15 cellular contexts compared by ENCODE assay signal in genomic region chr15:44087578-44088190, GRCh38.
DNase-seq lines count a peak whose midpoint lies in the region; ATAC-seq, FAIRE-seq and TF ChIP-seq lines count a peak whose summit lies in the region.
"Had no signal": no experiment of that assay in that cellular context is flagged by ENCODE, and none has a peak within 500 bp of the region (broad histone marks: within the 10 kb centered on the region; RNA-seq: fewer than 3 reads in every experiment).

No MANE protein-coding gene starts in this region.

- no peak overlapping the region for H3K4me3 Mint-ChIP-seq in activated naive CD8-positive, alpha-beta T cell treated with anti-CD3 and anti-CD28 coated beads for 36 hours
- no peak overlapping the region for H3K4me3 Mint-ChIP-seq in stimulated activated naive B cell treated with anti-CD40 and anti-IgM and Interleukin-4, amounts not matched to agents 10 μg/mL and 1 μg/mL and 100 μg/mL, for 72 hours
- H3K4me3 Mint-ChIP-seq: activated naive CD4-positive, alpha-beta T cell treated with anti-CD3 and anti-CD28 coated beads for 36 hours; CD4-positive, CD25-positive, alpha-beta regulatory T cell; neural progenitor cell; T-helper 17 cell had no signal

- H4K20me1 ChIP-seq in keratinocyte (ENCODE audit: control insufficient read depth, extremely low read depth, insufficient read depth, low read length), result no peaks in the 10 kb centered on the region

- peaks cover 47% of the 10 kb centered on the region for H3K4me1 ChIP-seq in keratinocyte (ENCODE audit: control insufficient read depth, extremely low read depth, insufficient read depth, low read length)
- H3K4me1 ChIP-seq: neural progenitor cell had no signal

- no peak overlapping the region for H3K27ac ChIP-seq in AG04450 (ENCODE audit: low read depth, low read length)
- H3K27ac ChIP-seq in brain microvascular endothelial cell, result peak overlapping the region; percentile 57
- peak overlapping the region; percentile 68 for H3K27ac ChIP-seq in keratinocyte (ENCODE audit: control insufficient read depth, insufficient read depth, low read length)
- H3K27ac ChIP-seq: neural progenitor cell had no signal

- peak; percentile 95 for FAIRE-seq in keratinocyte (lab: Jason Lieb, UNC)
- FAIRE-seq: kidney had no signal

- H3K4me3 ChIP-seq in AG04450 (ENCODE audit: low read depth, low read length) (no peak overlapping the region), brain microvascular endothelial cell (ENCODE audit: low read depth, low read length) (no peak overlapping the region), keratinocyte (ENCODE audit: control insufficient read depth in 2 of 3, extremely low read depth in 1 of 3, insufficient read depth in 2 of 3, low read depth in 1 of 3, low read length in 3 of 3) (peak overlapping the region in 1 of 3 experiments; percentile 39)
- H3K4me3 ChIP-seq: neural progenitor cell had no signal

- no peak overlapping the region for H3K27ac Mint-ChIP-seq in activated naive CD8-positive, alpha-beta T cell treated with anti-CD3 and anti-CD28 coated beads for 36 hours
- no peak overlapping the region for H3K27ac Mint-ChIP-seq in stimulated activated naive B cell treated with anti-CD40 and anti-IgM and Interleukin-4, amounts not matched to agents 10 μg/mL and 1 μg/mL and 100 μg/mL, for 72 hours
- H3K27ac Mint-ChIP-seq: activated naive CD4-positive, alpha-beta T cell treated with anti-CD3 and anti-CD28 coated beads for 36 hours; CD4-positive, CD25-positive, alpha-beta regulatory T cell; neural progenitor cell; T-helper 17 cell had no signal

- H3K4me1 Mint-ChIP-seq in activated naive CD8-positive, alpha-beta T cell treated with anti-CD3 and anti-CD28 coated beads for 36 hours, result no peaks in the 10 kb centered on the region
- H3K4me1 Mint-ChIP-seq in stimulated activated naive B cell treated with anti-CD40 and anti-IgM and Interleukin-4, amounts not matched to agents 10 μg/mL and 1 μg/mL and 100 μg/mL, for 72 hours, result peaks cover 2 to 11% of the 10 kb centered on the region in 2 donors
- H3K4me1 Mint-ChIP-seq: CD4-positive, CD25-positive, alpha-beta regulatory T cell; T-helper 17 cell had no signal

- H2AFZ ChIP-seq in keratinocyte (ENCODE audit: control insufficient read depth, low read length), result no peak overlapping the region
- H2AFZ ChIP-seq: neural progenitor cell had no signal

- dilution Hi-C loops in keratinocyte (cut with MboI; ENCODE audit: extremely low pct_ligation_motif_present, low sequenced_read_pairs), result no loop called here

- H3K36me3 ChIP-seq in brain microvascular endothelial cell (replicated peaks), result no peaks in the 10 kb centered on the region
- no peaks in the 10 kb centered on the region for H3K36me3 ChIP-seq in keratinocyte (ENCODE audit: control insufficient read depth in 2 of 2, extremely low read depth in 1 of 2, insufficient read depth in 2 of 2, low read length in 2 of 2)
- H3K36me3 ChIP-seq: neural progenitor cell had no signal

- in situ Hi-C loops in brain microvascular endothelial cell (cut with HindIII; ENCODE audit: low pct_ligation_motif_present, low sequenced_read_pairs), result no loop called here

- no peaks in the 10 kb centered on the region for H3K9me3 Mint-ChIP-seq in activated naive CD8-positive, alpha-beta T cell treated with anti-CD3 and anti-CD28 coated beads for 36 hours
- H3K9me3 Mint-ChIP-seq in stimulated activated naive B cell treated with anti-CD40 and anti-IgM and Interleukin-4, amounts not matched to agents 10 μg/mL and 1 μg/mL and 100 μg/mL, for 72 hours, result no peaks in the 10 kb centered on the region
- H3K9me3 Mint-ChIP-seq: activated naive CD4-positive, alpha-beta T cell treated with anti-CD3 and anti-CD28 coated beads for 36 hours; neural progenitor cell had no signal

- H3K79me2 ChIP-seq in keratinocyte (ENCODE audit: control insufficient read depth, insufficient read depth, low read length), result peaks cover 7% of the 10 kb centered on the region

- H3K9me1 ChIP-seq in keratinocyte (ENCODE audit: control insufficient read depth, extremely low read depth, insufficient read depth, low read length), result no peaks in the 10 kb centered on the region

- no peak for ATAC-seq in stimulated activated naive B cell treated with anti-CD40 and anti-IgM and Interleukin-4, amounts not matched to agents 10 μg/mL and 1 μg/mL and 100 μg/mL, for 72 hours (replicated peaks)
- no peak for ATAC-seq in HG02870 (IDR thresholded peaks at IDR 0.05; ENCODE audit: unreplicated experiment)
- ATAC-seq: T-helper 17 cell had no signal

- H3K9me3 ChIP-seq in AG04450 (ENCODE audit: control insufficient read depth, insufficient read depth, low read length) (no peaks in the 10 kb centered on the region), keratinocyte (ENCODE audit: control insufficient read depth, low read depth, low read length) (no peaks in the 10 kb centered on the region)

- peaks cover 13% of the 10 kb centered on the region for H3K27me3 Mint-ChIP-seq in activated naive CD8-positive, alpha-beta T cell treated with anti-CD3 and anti-CD28 coated beads for 36 hours
- peaks cover 0 to 6% of the 10 kb centered on the region in 2 donors for H3K27me3 Mint-ChIP-seq in stimulated activated naive B cell treated with anti-CD40 and anti-IgM and Interleukin-4, amounts not matched to agents 10 μg/mL and 1 μg/mL and 100 μg/mL, for 72 hours

- H3K27me3 ChIP-seq in AG04450 (ENCODE audit: control insufficient read depth, insufficient read depth, low read length) (no peaks in the 10 kb centered on the region), brain microvascular endothelial cell (replicated peaks) (no peaks in the 10 kb centered on the region), keratinocyte (ENCODE audit: control insufficient read depth, extremely low read depth, insufficient read depth, low read length) (no peaks in the 10 kb centered on the region)
- H3K27me3 ChIP-seq: neural progenitor cell had no signal

- peak overlapping the region; percentile 68 for H3K4me2 ChIP-seq in keratinocyte (ENCODE audit: control insufficient read depth, extremely low read depth, insufficient read depth, low read depth, low read length)
- H3K4me2 ChIP-seq: neural progenitor cell had no signal

- no peak for TF ChIP-seq CTCF in AG04450 (IDR thresholded peaks at IDR 0.05; ENCODE audit: low read depth, low read length)
- no peak for TF ChIP-seq CTCF in brain microvascular endothelial cell (IDR thresholded peaks at IDR 0.05; ENCODE audit: low read depth, low read length, missing control alignments)
- TF ChIP-seq CTCF in keratinocyte (optimal IDR thresholded peaks at IDR 0.05 in 1 of 3, IDR thresholded peaks at IDR 0.05 in 1 of 3, conservative IDR thresholded peaks at IDR 0.05 in 1 of 3; ENCODE audit: extremely low read depth in 1 of 3, insufficient read depth in 2 of 3, low read length in 3 of 3), result no peak

- DNase-seq in AG04450 (ENCODE audit: low read depth, low spot score), result peak; percentile 65
- DNase-seq in HS-5 (ENCODE audit: low read depth), result peak; percentile 68
- DNase-seq in brain microvascular endothelial cell, result peak; percentile 70
- DNase-seq in keratinocyte (ENCODE audit: low read depth, low spot score), result peak; percentile 50
- DNase-seq in activated naive CD8-positive, alpha-beta T cell treated with anti-CD3 and anti-CD28 coated beads for 36 hours, result no peak
- DNase-seq in stimulated activated naive B cell treated with anti-CD40 and anti-IgM and Interleukin-4, amounts not matched to agents 10 μg/mL and 1 μg/mL and 100 μg/mL, for 72 hours, result no peak
- no peak for DNase-seq in NCI-H146 (lab: John Stamatoyannopoulos, UW)
- DNase-seq: activated naive CD4-positive, alpha-beta T cell treated with anti-CD3 and anti-CD28 coated beads for 36 hours; CD4-positive, CD25-positive, alpha-beta regulatory T cell; effector CD4-positive, alpha-beta T cell; kidney; MV-4-11; T-helper 17 cell had no signal

- CTCF ChIA-PET in AG04450 (lab: Charles Lee), result interaction anchor here (1.1 kb wide), 1 partner anchor 22 kb away, joined by 3 read pairs; no protein-coding TSS in a partner anchor

- H3K36me3 Mint-ChIP-seq in activated naive CD8-positive, alpha-beta T cell treated with anti-CD3 and anti-CD28 coated beads for 36 hours, result no peaks in the 10 kb centered on the region
- H3K36me3 Mint-ChIP-seq in stimulated activated naive B cell treated with anti-CD40 and anti-IgM and Interleukin-4, amounts not matched to agents 10 μg/mL and 1 μg/mL and 100 μg/mL, for 72 hours, result no peaks in the 10 kb centered on the region
- H3K36me3 Mint-ChIP-seq: CD4-positive, CD25-positive, alpha-beta regulatory T cell; neural progenitor cell had no signal

- POLR2A ChIA-PET in AG04450 (lab: Yijun Ruan, JAX), result interaction anchor here (1.1 kb wide), 1 partner anchor 339 kb away, joined by 3 read pairs; no protein-coding TSS in a partner anchor

- H3K9ac ChIP-seq in keratinocyte (ENCODE audit: control insufficient read depth, extremely low read depth, insufficient read depth, low read length), result peak overlapping the region; percentile 10
- H3K9ac ChIP-seq: neural progenitor cell had no signal

Comparison
In these comparisons a context has a peak if more than half of its experiments do, and no peak if none do; other contexts are left out.
1. DNase-seq: peak in AG04450 (single experiment), HS-5 (single experiment), brain microvascular endothelial cell (single experiment) and keratinocyte (single experiment); none in activated naive CD8-positive, alpha-beta T cell treated with anti-CD3 and anti-CD28 coated beads for 36 hours (single experiment), stimulated activated naive B cell treated with anti-CD40 and anti-IgM and Interleukin-4, amounts not matched to agents 10 μg/mL and 1 μg/mL and 100 μg/mL, for 72 hours (single experiment) and NCI-H146 (single experiment).